1 cellular context compared by ENCODE assay signal in genomic region chr6:36728289-36729168, GRCh38.
TF ChIP-seq lines count a peak whose summit lies in the region.

No MANE protein-coding gene starts in this region.

TF ChIP-seq in HEK293, 187 proteins besides CTCF, POLR2A, EP300 and RAD21 (continued from another document):
- TF ChIP-seq ZBTB1 (tag by site-specific recombination; IDR thresholded peaks at IDR 0.05): no peak
- TF ChIP-seq ZSCAN23 (tag by site-specific recombination; IDR thresholded peaks at IDR 0.05): no peak
- no peak for TF ChIP-seq ZNF677 (tag by site-specific recombination; IDR thresholded peaks at IDR 0.05)
- TF ChIP-seq ZNF600 (tag by site-specific recombination; IDR thresholded peaks at IDR 0.05): no peak
- 0 out of 2 replicates have a peak, but pooled peaks have one; percentile 10 for TF ChIP-seq ZFHX2 (tag by site-specific recombination; conservative IDR thresholded peaks at IDR 0.05)
- no peak for TF ChIP-seq ZNF280C (tag by site-specific recombination; IDR thresholded peaks at IDR 0.05)
- TF ChIP-seq ZFP3 (tag by site-specific recombination; IDR thresholded peaks at IDR 0.05; ENCODE audit: low read depth): no peak
- no peak for TF ChIP-seq ZBTB20 (tag by site-specific recombination; IDR thresholded peaks at IDR 0.05)
- TF ChIP-seq ZNF157 (tag by site-specific recombination; IDR thresholded peaks at IDR 0.05): peak; percentile 73
- TF ChIP-seq ZNF629 (tag by site-specific recombination; IDR thresholded peaks at IDR 0.05): no peak
- no peak for TF ChIP-seq KLF8 (tag by site-specific recombination; IDR thresholded peaks at IDR 0.05)
